Comparison of ENCODE assay signal across 8 cellular contexts in the genomic region with DNA sequence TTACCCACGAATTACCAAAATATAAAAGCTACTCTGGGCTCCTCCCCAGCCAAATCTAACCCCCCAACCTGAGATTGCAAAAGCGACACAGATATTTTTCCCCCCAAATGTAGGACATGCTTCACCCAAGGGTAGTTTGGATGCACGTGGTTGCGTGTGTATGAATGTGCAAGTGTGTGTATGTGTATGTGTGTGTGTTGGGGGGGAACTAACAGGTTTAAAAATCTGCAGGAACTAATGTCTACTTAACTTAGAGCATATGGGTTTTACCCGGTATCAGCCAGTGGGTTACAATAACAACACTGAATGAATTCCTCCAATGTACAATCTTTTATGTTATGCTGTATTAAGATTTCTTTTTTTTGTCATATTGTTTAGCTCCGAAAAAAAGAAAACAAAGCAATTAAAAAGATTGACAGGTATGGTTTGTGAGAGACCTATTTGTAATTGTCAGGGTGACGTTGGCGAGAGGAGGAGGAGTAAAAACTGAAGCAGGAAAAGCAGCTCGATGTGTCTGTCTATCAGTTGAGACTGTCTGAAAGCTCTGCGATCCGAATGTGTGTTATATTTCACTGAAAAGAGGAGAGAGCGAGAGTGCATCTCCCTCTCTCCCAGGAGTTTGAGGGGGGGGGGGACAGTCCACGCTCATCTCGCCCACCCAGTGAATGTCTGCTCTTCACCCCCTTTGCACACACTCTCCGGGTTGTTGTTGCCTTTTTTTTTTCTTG. TPM values are rescaled to one million over a fixed set of nuclear protein-coding genes. Genes with fewer than 3 reads are reported as not detected.
DNase-seq lines count a peak whose midpoint lies in the region; ATAC-seq and TF ChIP-seq lines count a peak whose summit lies in the region.

A gene with protein sequence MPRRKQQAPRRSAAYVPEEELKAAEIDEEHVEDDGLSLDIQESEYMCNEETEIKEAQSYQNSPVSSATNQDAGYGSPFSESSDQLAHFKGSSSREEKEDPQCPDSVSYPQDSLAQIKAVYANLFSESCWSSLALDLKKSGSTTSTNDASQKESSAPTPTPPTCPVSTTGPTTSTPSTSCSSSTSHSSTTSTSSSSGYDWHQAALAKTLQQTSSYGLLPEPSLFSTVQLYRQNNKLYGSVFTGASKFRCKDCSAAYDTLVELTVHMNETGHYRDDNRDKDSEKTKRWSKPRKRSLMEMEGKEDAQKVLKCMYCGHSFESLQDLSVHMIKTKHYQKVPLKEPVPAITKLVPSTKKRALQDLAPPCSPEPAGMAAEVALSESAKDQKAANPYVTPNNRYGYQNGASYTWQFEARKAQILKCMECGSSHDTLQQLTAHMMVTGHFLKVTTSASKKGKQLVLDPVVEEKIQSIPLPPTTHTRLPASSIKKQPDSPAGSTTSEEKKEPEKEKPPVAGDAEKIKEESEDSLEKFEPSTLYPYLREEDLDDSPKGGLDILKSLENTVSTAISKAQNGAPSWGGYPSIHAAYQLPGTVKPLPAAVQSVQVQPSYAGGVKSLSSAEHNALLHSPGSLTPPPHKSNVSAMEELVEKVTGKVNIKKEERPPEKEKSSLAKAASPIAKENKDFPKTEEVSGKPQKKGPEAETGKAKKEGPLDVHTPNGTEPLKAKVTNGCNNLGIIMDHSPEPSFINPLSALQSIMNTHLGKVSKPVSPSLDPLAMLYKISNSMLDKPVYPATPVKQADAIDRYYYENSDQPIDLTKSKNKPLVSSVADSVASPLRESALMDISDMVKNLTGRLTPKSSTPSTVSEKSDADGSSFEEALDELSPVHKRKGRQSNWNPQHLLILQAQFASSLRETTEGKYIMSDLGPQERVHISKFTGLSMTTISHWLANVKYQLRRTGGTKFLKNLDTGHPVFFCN (N-terminal part only) (plus strand): TSS at position 524 of the 728 bp plus-strand sequence. CDS start 1,080 bp downstream, outside the sequence.

- CTCF ChIA-PET in AG04450 (lab: Charles Lee): interaction anchor here (0.6 to 0.7 kb wide), 2 partner anchors 435 to 583 kb away, joined by 4 to 5 read pairs; no protein-coding TSS in a partner anchor

- H3K27ac ChIP-seq in AG04450 (ENCODE audit: low read depth, low read length) (peak within 1 kb of the TSS; percentile 55), iPS-20b (ENCODE audit: low read length) (no peak within 1 kb of the TSS)

- POLR2A ChIA-PET in AG04450 (lab: Yijun Ruan, JAX): interaction anchor here (0.5 to 0.9 kb wide), 8 partner anchors 14 to 480 kb away, joined by 3 to 9 read pairs (median 4); no protein-coding TSS in a partner anchor

- no peak within 1 kb of the TSS for H3K9ac ChIP-seq in iPS-20b (ENCODE audit: low read depth, low read length)

- H3K27me3 ChIP-seq in AG04450 (ENCODE audit: control insufficient read depth, insufficient read depth, low read length): no peaks in the 10 kb centered on the region
- peaks cover 82% of the 10 kb centered on the region for H3K27me3 ChIP-seq in iPS-20b (ENCODE audit: insufficient read depth, low read length)

- DNase-seq in AG04450 (ENCODE audit: low read depth, low spot score) (peak; percentile 44), NCI-H2107 (lab: John Stamatoyannopoulos, UW) (peak; percentile 88), T-helper 9 cell (peak; percentile 32), cardiac fibroblast (ENCODE audit: low read depth in 2 of 2) (peak; percentile 87 to 89), skeletal muscle cell (ENCODE audit: low read depth) (peak; percentile 79)

- H3K9me3 ChIP-seq in AG04450 (ENCODE audit: control insufficient read depth, insufficient read depth, low read length) (no peaks in the 10 kb centered on the region; the same call in 1 of the 2 replicates), iPS-20b (ENCODE audit: insufficient read depth, low read depth, low read length) (no peaks in the 10 kb centered on the region)

- H3K36me3 ChIP-seq in iPS-20b (ENCODE audit: insufficient read depth, low read depth, low read length): no peaks in the 10 kb centered on the region

- peaks cover 23% of the 10 kb centered on the region for H3K4me1 ChIP-seq in iPS-20b (ENCODE audit: insufficient read depth, low read length)

- peak within 1 kb of the TSS; percentile 87 for H3K4me3 ChIP-seq in AG04450 (ENCODE audit: low read depth, low read length)
- H3K4me3 ChIP-seq in cardiac fibroblast (replicated peaks in 1 of 2; ENCODE audit: low read depth in 2 of 2, low read length in 2 of 2): peak within 1 kb of the TSS; percentile 83 to 85
- H3K4me3 ChIP-seq in iPS-20b (ENCODE audit: low read length): peak within 1 kb of the TSS; percentile 74
- H3K4me3 ChIP-seq in skeletal muscle cell (ENCODE audit: low read depth, low read length): peak within 1 kb of the TSS; percentile 83

- ATAC-seq in GM18861 (IDR thresholded peaks at IDR 0.05; ENCODE audit: unreplicated experiment) (peak; percentile 58), HG03097 (IDR thresholded peaks at IDR 0.05; ENCODE audit: low FRiP score, unreplicated experiment) (peak; percentile 23)

- TF ChIP-seq CTCF in AG04450 (IDR thresholded peaks at IDR 0.05; ENCODE audit: low read depth, low read length) (no peak), cardiac fibroblast (IDR thresholded peaks at IDR 0.05; ENCODE audit: low read depth, low read length) (no peak)

RNA-seq across cellular contexts. Expression of the gene that starts here (rescaled TPM):
- 3.9 and 5.5 TPM in 2 replicates for polyA plus RNA-seq in AG04450 (2011; rRNA removed)
- 6.5 and 8.3 TPM in 2 replicates for polyA minus RNA-seq in AG04450 (2011; rRNA and poly(A)+ RNA removed)

Comparison
In these comparisons a context has a peak if more than half of its experiments do, and no peak if none do; other contexts are left out.
1. DNase-seq: peak in every context shown above with its lines; median percentile 88 in NCI-H2107; 88 in cardiac fibroblast; 79 in skeletal muscle cell; 44 in AG04450; 32 in T-helper 9 cell.